Comparison of ENCODE assay signal across 26 cellular contexts in the genomic region with DNA sequence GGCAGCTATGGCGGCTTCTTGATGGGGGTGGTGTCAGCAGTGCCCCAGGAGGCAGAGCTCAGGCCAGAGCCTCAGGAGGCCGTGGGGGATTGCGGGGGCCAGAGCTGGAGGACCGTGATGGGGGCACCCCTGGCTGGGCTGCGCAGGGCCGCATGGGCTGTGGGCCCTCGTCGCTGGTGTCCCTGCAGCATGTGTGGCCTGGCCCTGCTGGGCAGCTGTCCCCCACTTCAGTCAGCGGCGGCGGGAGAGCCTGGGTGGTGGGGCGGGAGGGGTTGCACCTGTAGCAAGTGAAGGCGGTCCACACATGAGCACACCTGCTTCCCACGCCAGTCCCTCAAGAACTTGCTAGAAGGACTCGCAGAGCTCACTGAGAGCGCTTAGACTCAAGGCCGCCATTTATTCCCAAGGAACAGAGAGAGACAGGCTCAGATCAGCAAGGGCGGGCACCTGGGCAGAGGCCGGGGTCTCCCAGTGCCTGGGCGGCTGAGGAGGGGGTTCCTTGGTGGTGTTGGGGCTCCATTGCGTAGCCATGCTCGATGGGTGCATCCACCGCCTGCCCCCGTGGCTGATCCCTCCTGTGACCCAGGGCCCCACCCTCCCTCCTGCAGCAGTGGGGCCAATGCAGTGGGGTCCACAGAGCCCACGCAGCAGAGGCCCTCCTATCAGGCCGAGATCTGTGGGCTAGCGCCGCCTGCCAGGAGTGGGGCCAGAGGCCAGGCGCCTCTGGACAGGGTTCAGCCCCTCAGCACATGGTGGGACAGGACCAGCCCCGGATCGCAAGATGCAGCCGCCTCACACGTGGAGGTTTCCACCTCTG.
"Had no signal": no experiment of that assay in that cellular context is flagged by ENCODE, and none has a peak within 500 bp of the region (broad histone marks: within the 10 kb centered on the region; RNA-seq: fewer than 3 reads in every experiment).

No MANE protein-coding gene starts in this region.

- ATAC-seq: esophagus mucosa; gastroesophageal sphincter; mucosa of descending colon; natural killer cell treated with Interleukin-12 subunit alpha and Interleukin-12 subunit beta and Interleukin-15 and Interleukin-18, amount 100 ng/mL, for 72 hours had no signal

- H3K4me2 ChIP-seq: smooth muscle cell had no signal

- H3K9me3 ChIP-seq: colonic mucosa, gastroesophageal sphincter, heart right ventricle, mucosa of descending colon, prostate gland, right lobe of liver, suprapubic skin, vagina had no signal

- H3K27ac ChIP-seq: colonic mucosa, epithelial cell of prostate, gastroesophageal sphincter, prostate gland, right lobe of liver, suprapubic skin, vagina had no signal

- DNase-seq: colonic mucosa; effector CD8-positive, alpha-beta T cell; endodermal cell; foreskin fibroblast; kidney glomerular epithelial cell; mucosa of descending colon; naive B cell; retina; stimulated activated CD4-positive, alpha-beta T cell treated with anti-CD3 and anti-CD28 coated beads, Interleukin-12 subunit alpha, Interleukin-12 subunit beta, amount 100 ng/mL, for 4 hours; stimulated activated CD4-positive, alpha-beta T cell treated with anti-CD3 and anti-CD28 coated beads, Interleukin-1b, Interleukin-23, amount 100 ng/mL, for 48 hours; stimulated activated CD4-positive, alpha-beta T cell treated with anti-CD3 and anti-CD28 coated beads, Interleukin-4, amount 100 ng/mL, for 1 hour; stimulated activated CD8-positive, alpha-beta memory T cell treated with anti-CD3 and anti-CD28 coated beads, Interleukin-4, amount 100 ng/mL, for 48 hours; stimulated activated naive CD4-positive, alpha-beta T cell; stimulated activated naive CD8-positive, alpha-beta T cell treated with anti-CD3 and anti-CD28 coated beads, Interleukin-15, amount 100 ng/mL, for 72 hours; trophoblast cell had no signal

- H3K27me3 ChIP-seq: colonic mucosa, gastroesophageal sphincter, heart right ventricle, right lobe of liver, suprapubic skin, vagina had no signal

- H3K36me3 ChIP-seq: prostate gland had no signal

- H3K4me3 ChIP-seq: colonic mucosa, gastroesophageal sphincter, heart right ventricle, lung, mucosa of descending colon, prostate gland, right lobe of liver, smooth muscle cell, suprapubic skin, vagina had no signal

- H3K4me1 ChIP-seq: colonic mucosa, gastroesophageal sphincter, prostate gland, suprapubic skin, vagina had no signal
